8 cellular contexts compared by ENCODE assay signal in genomic region chr17:7686221-7687071, GRCh38. TPM values are rescaled to one million over a fixed set of nuclear protein-coding genes. Genes with fewer than 3 reads are reported as not detected.
DNase-seq lines count a peak whose midpoint lies in the region; TF ChIP-seq lines count a peak whose summit lies in the region.

No MANE protein-coding gene starts in this region.

- intact Hi-C loops in testis (cut with DNase I; ENCODE audit: low total_unique reads) = no loop called here

- DNase-seq in EL = peak; percentile 84
- DNase-seq in H7 = peak; percentile 77
- DNase-seq in MG63 = peak; percentile 82
- DNase-seq in SIG-M5 treated with dmso at 0.1 percent for 504 hours (lab: John Stamatoyannopoulos, UW; ENCODE audit: unreplicated experiment) = peak; percentile 92
- peak; percentile 80 for DNase-seq in activated naive CD4-positive, alpha-beta T cell treated with Interleukin-2 at 50 U/mL for 16 hours
- peak; percentile 90 for DNase-seq in globus pallidus (ENCODE audit: low spot score)
- DNase-seq in osteoblast (ENCODE audit: insufficient read length, low spot score, missing footprints) = peak; percentile 88
- DNase-seq in testis = peak; percentile 86

- H3K4me2 ChIP-seq in osteoblast (ENCODE audit: insufficient read depth, low read length) = peak overlapping the region; percentile 90

- peaks cover 48% of the 10 kb centered on the region for H3K79me2 ChIP-seq in osteoblast (ENCODE audit: insufficient read depth, low read length)

- H3K4me1 ChIP-seq in osteoblast (ENCODE audit: insufficient read depth, low read length) = peaks cover 31% of the 10 kb centered on the region
- H3K4me1 ChIP-seq in testis = peaks cover 24% of the 10 kb centered on the region

- no peaks in the 10 kb centered on the region for H3K27me3 ChIP-seq in H7 (ENCODE audit: control insufficient read depth, insufficient read depth, low read length)
- no peaks in the 10 kb centered on the region for H3K27me3 ChIP-seq in MG63
- H3K27me3 ChIP-seq in osteoblast (ENCODE audit: insufficient read depth, low read length) = no peaks in the 10 kb centered on the region
- H3K27me3 ChIP-seq in testis = no peaks in the 10 kb centered on the region

- H3K9me3 ChIP-seq in MG63 (no peaks in the 10 kb centered on the region), osteoblast (ENCODE audit: low read depth, low read length) (no peaks in the 10 kb centered on the region), testis (no peaks in the 10 kb centered on the region)

- H4K20me1 ChIP-seq in osteoblast (ENCODE audit: insufficient read depth, low read length) = no peaks in the 10 kb centered on the region

- peak overlapping the region; percentile 98 for H3K4me3 ChIP-seq in H7 (ENCODE audit: insufficient read depth, low read depth, low read length)
- peak overlapping the region; percentile 91 for H3K4me3 ChIP-seq in MG63
- peak overlapping the region; percentile 99 for H3K4me3 ChIP-seq in osteoblast (ENCODE audit: insufficient read depth, low read length)
- H3K4me3 ChIP-seq in testis = peak overlapping the region; percentile 85 to 92

- WGBS in testis, 2 donors = 0% methylated on average over 29 to 30 of the region's 30 CpGs

- H3K36me3 ChIP-seq in H7 (replicated peaks; ENCODE audit: control insufficient read depth, insufficient read depth, low read length) = no peaks in the 10 kb centered on the region; the same call in 1 of the 2 replicates
- H3K36me3 ChIP-seq in MG63 = peaks cover 35% of the 10 kb centered on the region
- no peaks in the 10 kb centered on the region for H3K36me3 ChIP-seq in osteoblast (ENCODE audit: insufficient read depth, low read length)
- no peaks in the 10 kb centered on the region for H3K36me3 ChIP-seq in testis (ENCODE audit: low read depth, missing control alignments)

- TF ChIP-seq CTCF in osteoblast (IDR thresholded peaks at IDR 0.05; ENCODE audit: extremely low read depth, low read depth, low read length) (no peak), testis (IDR thresholded peaks at IDR 0.05) (no peak)

- H3K27ac ChIP-seq in osteoblast (ENCODE audit: low read depth, low read length) (peak overlapping the region; percentile 100), testis (peak overlapping the region; percentile 84 to 96)

- peak overlapping the region; percentile 98 for H2AFZ ChIP-seq in osteoblast (ENCODE audit: low read length)

- peak; percentile 5 for TF ChIP-seq POLR2A in testis (IDR thresholded peaks at IDR 0.05)

RNA-seq across cellular contexts. Expression of gene TP53, which starts 0.8 kb away (rescaled TPM):
- total RNA-seq in H7 (2014; rRNA removed; shearing (Covaris generic)) = 97.5 and 99.4 TPM in 2 replicates
- 2.8 and 12.2 TPM in 2 replicates for total RNA-seq in MG63 (2014; rRNA removed; shearing (Covaris generic); ENCODE audit: low replicate concordance)
- total RNA-seq in osteoblast (63.9 and 71.3 TPM in 2 replicates), testis (10 to 100 TPM; 45.0 to 47.1 TPM)
- 32.1 TPM for polyA plus RNA-seq in testis (ENCODE audit: insufficient read depth, low read depth, low replicate concordance)

RNA-seq across cellular contexts. Expression of gene WRAP53, which starts 1.8 kb away (rescaled TPM):
- total RNA-seq in H7 (2014; rRNA removed; shearing (Covaris generic)) = 32.9 and 41.3 TPM in 2 replicates
- total RNA-seq in MG63 (2014; rRNA removed; shearing (Covaris generic); ENCODE audit: low replicate concordance) = 13.4 and 25.9 TPM in 2 replicates
- total RNA-seq in osteoblast (3.5 and 4.3 TPM in 2 replicates), testis (10 to 100 TPM; 10.5 to 11.3 TPM)
- 12.0 TPM for polyA plus RNA-seq in testis (ENCODE audit: insufficient read depth, low read depth, low replicate concordance)

RNA-seq across cellular contexts. Expression of gene EFNB3, which starts 18.6 kb away (rescaled TPM):
- total RNA-seq in H7 (2014; rRNA removed; shearing (Covaris generic)) = 6.0 and 6.4 TPM in 2 replicates
- total RNA-seq in MG63 (2014; rRNA removed; shearing (Covaris generic); ENCODE audit: low replicate concordance) = 0.53 TPM in 1 of 2 replicates, not detected in the other
- total RNA-seq in osteoblast (1.8 and 2.7 TPM in 2 replicates), testis (1 to 10 TPM in 1 of 2 donors, under 1 TPM in 1; 0.93 to 2.0 TPM)
- polyA plus RNA-seq in testis (ENCODE audit: insufficient read depth, low read depth, low replicate concordance) = 3.5 TPM

RNA-seq across cellular contexts. Expression of gene DNAH2, which starts 31.1 kb away (rescaled TPM):
- 0.11 and 0.24 TPM in 2 replicates for total RNA-seq in H7 (2014; rRNA removed; shearing (Covaris generic))
- not detected in 2 replicates for total RNA-seq in MG63 (2014; rRNA removed; shearing (Covaris generic); ENCODE audit: low replicate concordance)
- total RNA-seq in osteoblast (under 0.01 and 0.88 TPM in 2 replicates), testis (10 to 100 TPM; 11.7 to 22.7 TPM)
- 24.9 TPM for polyA plus RNA-seq in testis (ENCODE audit: insufficient read depth, low read depth, low replicate concordance)

RNA-seq across cellular contexts. Expression of gene ATP1B2, which starts 35.7 kb away (rescaled TPM):
- total RNA-seq in H7 (2014; rRNA removed; shearing (Covaris generic)) = 1.6 and 7.0 TPM in 2 replicates
- total RNA-seq in MG63 (2014; rRNA removed; shearing (Covaris generic); ENCODE audit: low replicate concordance) = not detected in 2 replicates
- under 0.01 TPM in 1 of 2 replicates, not detected in the other for total RNA-seq in osteoblast
- 10 to 100 TPM in 1 of 2 donors, 1 to 10 TPM in 1; 6.1 to 11.6 TPM for total RNA-seq in testis
- polyA plus RNA-seq in testis (ENCODE audit: insufficient read depth, low read depth, low replicate concordance) = 10.1 TPM

Comparison
In these comparisons a context has a peak if more than half of its experiments do, and no peak if none do; other contexts are left out.
1. Peak in every context shown above with its lines: DNase-seq, H3K4me3 ChIP-seq and H3K27ac ChIP-seq.